Comparison of ENCODE assay signal across 1 cellular context in the genomic region with DNA sequence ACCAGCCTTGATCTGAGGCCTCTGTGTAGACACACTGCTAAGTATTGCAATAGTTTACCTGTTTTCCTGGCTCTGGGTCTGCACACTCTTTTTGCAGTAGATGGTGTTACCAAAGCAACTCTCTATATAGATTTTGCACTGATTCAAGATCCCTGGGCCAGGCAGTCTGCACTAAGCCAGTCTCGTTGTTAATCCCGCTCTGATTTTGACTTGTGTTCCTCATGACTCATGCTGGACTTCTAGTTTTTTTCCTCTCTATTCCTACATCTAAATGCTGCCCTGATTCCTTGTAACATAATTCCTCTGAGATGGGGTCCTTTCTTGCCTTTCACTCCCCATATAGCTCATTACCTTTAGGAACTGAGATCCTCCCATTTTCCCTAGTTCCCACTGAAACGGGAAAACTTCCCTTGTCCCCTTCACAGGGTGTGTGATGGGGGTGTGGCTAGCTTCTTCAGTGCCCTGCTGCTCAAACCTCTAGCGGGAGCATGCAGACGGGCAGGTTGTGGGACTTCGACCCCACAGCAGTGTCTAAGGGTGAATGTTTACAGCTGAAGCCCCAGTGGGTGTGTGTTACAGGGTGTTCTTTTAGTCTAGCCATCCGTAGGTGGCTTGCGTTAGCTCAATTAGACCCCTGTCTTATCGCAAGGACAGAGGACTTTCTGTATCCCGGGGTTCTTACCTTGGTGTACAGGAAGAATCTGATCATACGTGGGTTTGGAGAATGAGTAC.
A peak's percentile ranks its signal among the peaks of the same experiment; 100 is the strongest.
TF ChIP-seq lines count a peak whose summit lies in the region.

No MANE protein-coding gene starts in this region.

TF ChIP-seq in HEK293, 187 proteins besides CTCF, POLR2A, EP300 and RAD21 (continued from another document):
- TF ChIP-seq EGR2 (tag by site-specific recombination; IDR thresholded peaks at IDR 0.05; ENCODE audit: low read depth) = peak; percentile 74
